Comparison of ENCODE assay signal across 9 cellular contexts in genomic region chr2:64212346-64212745, GRCh38.
DNase-seq lines count a peak whose midpoint lies in the region; FAIRE-seq and TF ChIP-seq lines count a peak whose summit lies in the region.
"Had no signal": no experiment of that assay in that cellular context is flagged by ENCODE, and none has a peak within 500 bp of the region (broad histone marks: within the 10 kb centered on the region; RNA-seq: fewer than 3 reads in every experiment).

No MANE protein-coding gene starts in this region.

- no peaks in the 10 kb centered on the region for H4K20me1 ChIP-seq in mammary epithelial cell (ENCODE audit: insufficient read depth, low read length)

- no peak for FAIRE-seq in GM19239 (lab: Jason Lieb, UNC)

- H3K36me3 Mint-ChIP-seq in progenitor cell of endocrine pancreas (ENCODE audit: insufficient read depth): no peaks in the 10 kb centered on the region

- in situ Hi-C loops in mammary epithelial cell (cut with MboI; ENCODE audit: low sequenced_read_pairs in 2 of 2): no loop called here

- H3K36me3 ChIP-seq in mammary epithelial cell (ENCODE audit: insufficient read depth, low read length): no peaks in the 10 kb centered on the region

- no peak overlapping the region for H2AFZ ChIP-seq in mammary epithelial cell (ENCODE audit: low read depth, low read length)

- H3K4me2 ChIP-seq in mammary epithelial cell (ENCODE audit: insufficient read depth, low read depth, low read length): peak overlapping the region; percentile 20

- CTCF ChIA-PET in mammary epithelial cell (lab: Charles Lee; ENCODE audit: low non-redundant PET): interaction anchor here (0.7 kb wide), 1 partner anchor 100 kb away, joined by 7 read pairs; no protein-coding TSS in a partner anchor

- no peaks in the 10 kb centered on the region for H3K9me3 Mint-ChIP-seq in progenitor cell of endocrine pancreas (ENCODE audit: low read depth)
- H3K9me3 Mint-ChIP-seq: neural crest cell had no signal

- H3K27ac ChIP-seq in mammary epithelial cell (ENCODE audit: insufficient read depth, low read depth, low read length) (peak overlapping the region; percentile 88), substantia nigra (ENCODE audit: low read depth, low read length, poor library complexity, severe bottlenecking) (no peak overlapping the region)

- no peaks in the 10 kb centered on the region for H3K27me3 Mint-ChIP-seq in progenitor cell of endocrine pancreas

- H3K4me3 Mint-ChIP-seq in progenitor cell of endocrine pancreas (ENCODE audit: low read depth): no peak overlapping the region
- H3K4me3 Mint-ChIP-seq: neural crest cell had no signal

- WGBS in mammary epithelial cell (ENCODE audit: low coverage, missing lambda C conversion rate): 38% methylated on average over 1 of the region's 1 CpG

- H3K9ac ChIP-seq in mammary epithelial cell (ENCODE audit: insufficient read depth, low read length): peak overlapping the region; percentile 8

- H3K4me3 ChIP-seq in mammary epithelial cell (replicated peaks in 1 of 3; ENCODE audit: insufficient read depth in 1 of 3, low read depth in 2 of 3, low read length in 3 of 3): no peak overlapping the region

- H3K4me1 Mint-ChIP-seq in progenitor cell of endocrine pancreas (ENCODE audit: low read depth): peaks cover 20% of the 10 kb centered on the region

- DNase-seq in GF-D8 (lab: John Stamatoyannopoulos, UW): peak; percentile 88
- DNase-seq in NOMO-1 treated with DMSO at 0.1 percent for 48 hours (lab: John Stamatoyannopoulos, UW; ENCODE audit: unreplicated experiment): peak; percentile 92
- DNase-seq in mammary epithelial cell: peak; percentile 93
- peak; percentile 96 for DNase-seq in non-pigmented ciliary epithelial cell (ENCODE audit: low read depth)
- no peak for DNase-seq in substantia nigra (lab: John Stamatoyannopoulos, UW)
- DNase-seq in NCI-H146 treated with DMSO at 0.1 percent for 48 hours (lab: John Stamatoyannopoulos, UW; ENCODE audit: unreplicated experiment): no peak
- no peak for DNase-seq in GM19239 (ENCODE audit: insufficient read length, low spot score)
- no peak for DNase-seq in progenitor cell of endocrine pancreas (ENCODE audit: low spot score, unreplicated experiment)

- no TSS peak for BruUV-seq in mammary epithelial cell (replicated peaks; lab: Mats Ljungman, UMichigan)

- H3K9me3 ChIP-seq in mammary epithelial cell (replicated peaks; ENCODE audit: insufficient read depth, low read length): no peaks in the 10 kb centered on the region

- H3K27ac Mint-ChIP-seq in progenitor cell of endocrine pancreas: no peak overlapping the region

- intact Hi-C loops in mammary epithelial cell (cut with micrococcal nuclease): loop anchor here (5.0 kb wide), 4 partner anchors 50 to 165 kb away; no protein-coding TSS in a partner anchor

- TF ChIP-seq CTCF in mammary epithelial cell (conservative IDR thresholded peaks at IDR 0.05 in 1 of 2, IDR thresholded peaks at IDR 0.05 in 1 of 2; ENCODE audit: extremely low read depth in 1 of 2, insufficient read depth in 1 of 2, low read depth in 1 of 2, low read length in 2 of 2) (no peak), progenitor cell of endocrine pancreas (IDR thresholded peaks at IDR 0.05; ENCODE audit: unreplicated experiment) (no peak)

- dilution Hi-C loops in mammary epithelial cell (cut with HindIII; ENCODE audit: low sequenced_read_pairs): no loop called here

- peaks cover 45% of the 10 kb centered on the region for H3K4me1 ChIP-seq in mammary epithelial cell (ENCODE audit: insufficient read depth, low read length)

- no peaks in the 10 kb centered on the region for H3K27me3 ChIP-seq in mammary epithelial cell (ENCODE audit: insufficient read depth, low read length)

- no peaks in the 10 kb centered on the region for H3K79me2 ChIP-seq in mammary epithelial cell (ENCODE audit: insufficient read depth, low read length)

Comparison
In these comparisons a context has a peak if more than half of its experiments do, and no peak if none do; other contexts are left out.
1. DNase-seq: peak in GF-D8 (single experiment), NOMO-1 treated with DMSO at 0.1 percent for 48 hours (single experiment), mammary epithelial cell (single experiment) and non-pigmented ciliary epithelial cell (single experiment); none in substantia nigra (0 of 49), NCI-H146 treated with DMSO at 0.1 percent for 48 hours (single experiment), GM19239 (single experiment) and progenitor cell of endocrine pancreas (single experiment).